In the genomic region with DNA sequence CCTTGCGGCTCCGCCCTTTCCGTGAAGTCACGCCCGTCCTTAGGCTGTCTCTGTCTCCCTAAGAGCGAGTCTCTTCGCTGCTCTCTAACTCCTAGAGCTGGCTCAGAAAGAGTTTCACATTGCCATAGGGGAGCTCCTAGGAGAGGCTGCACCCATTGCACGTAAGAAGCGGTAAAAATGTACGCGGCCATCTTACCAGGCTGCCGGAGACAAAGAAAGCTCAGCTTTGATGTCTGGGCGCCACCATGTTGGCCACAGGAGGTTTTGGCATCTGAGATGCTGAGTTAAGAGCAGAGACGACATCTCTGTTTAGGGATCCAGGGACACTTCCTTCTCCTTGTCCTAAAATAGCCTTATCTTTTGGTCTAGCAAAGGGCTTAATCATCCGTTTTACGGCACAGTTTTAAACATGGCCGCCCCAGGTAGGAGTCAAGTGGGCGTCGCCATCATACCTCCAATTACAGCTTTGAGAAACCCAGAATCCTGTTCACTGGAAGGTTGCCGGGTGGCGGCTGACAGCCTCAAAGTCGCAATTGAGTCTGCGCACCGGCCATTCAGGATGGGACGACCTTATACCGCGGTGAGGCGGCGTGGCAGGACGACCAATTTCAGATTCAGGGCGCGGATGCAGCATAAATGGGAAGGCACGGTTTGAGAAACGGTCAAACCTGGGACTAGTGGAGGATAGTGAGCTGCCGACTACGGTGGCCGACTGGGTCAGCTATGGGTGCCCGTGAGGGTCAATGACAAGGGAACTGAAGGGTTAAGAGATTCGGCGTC, we compare ENCODE assay signal across 8 cellular contexts. TPM values are rescaled to one million over a fixed set of nuclear protein-coding genes. Genes with fewer than 3 reads are reported as not detected.
DNase-seq lines count a peak whose midpoint lies in the region; ATAC-seq lines count a peak whose summit lies in the region.

Gene ZNF793 (plus strand): TSS at position 553 of the 780 bp plus-strand sequence. CDS start 16,501 bp downstream, outside the sequence.

- H3K4me1 ChIP-seq in BLaER1 treated with 17β-estradiol and CSF1 and Interleukin-3, amounts not matched to agents 10 nM and 100 nM = peaks cover 0 to 22% (median 9%) of the 10 kb centered on the region in 10 experiments; a peak in 7 of 20 replicates
- peaks cover 18% of the 10 kb centered on the region for H3K4me1 ChIP-seq in mononuclear cell (ENCODE audit: insufficient read depth, low read length)

- peaks cover 95 to 100% (median 100%) of the 10 kb centered on the region in 11 experiments for H3K9me3 ChIP-seq in BLaER1 treated with 17β-estradiol and CSF1 and Interleukin-3, amounts not matched to agents 10 nM and 100 nM (replicated peaks in 1 of 11)
- peaks cover 6% of the 10 kb centered on the region for H3K9me3 ChIP-seq in mononuclear cell (ENCODE audit: low read depth, low read length)

- DNase-seq in NCI-H524 (lab: John Stamatoyannopoulos, UW) (peak; percentile 83 to 88), epithelial cell of prostate (ENCODE audit: low read depth, low spot score) (peak; percentile 57), LoVo (ENCODE audit: low spot score) (no peak)
- peak; percentile 53 for DNase-seq in activated CD8-positive, alpha-beta memory T cell treated with anti-CD3 and anti-CD28 coated beads, Interleukin-2, amount 50 U/mL, for 24 hours (ENCODE audit: extremely low read depth)
- DNase-seq in stimulated activated CD8-positive, alpha-beta memory T cell treated with anti-CD3 and anti-CD28 coated beads, Interleukin-15, amount 100 ng/mL, for 24 hours (ENCODE audit: low read depth) = peak; percentile 59

- peaks cover 24 to 59% (median 41%) of the 10 kb centered on the region in 11 experiments for H3K36me3 ChIP-seq in BLaER1 treated with 17β-estradiol and CSF1 and Interleukin-3, amounts not matched to agents 10 nM and 100 nM

- H3K4me2 ChIP-seq in BLaER1 treated with 17β-estradiol and CSF1 and Interleukin-3, amounts not matched to agents 10 nM and 100 nM = peak within 1 kb of the TSS; percentile 60 to 76 (median 68)

- H4K20me1 ChIP-seq in BLaER1 treated with 17β-estradiol and CSF1 and Interleukin-3, amounts not matched to agents 10 nM and 100 nM = no peaks in the 10 kb centered on the region

- peak within 1 kb of the TSS; percentile 57 to 72 (median 66) for H3K4me3 ChIP-seq in BLaER1 treated with 17β-estradiol and CSF1 and Interleukin-3, amounts not matched to agents 10 nM and 100 nM
- H3K4me3 ChIP-seq in mononuclear cell (ENCODE audit: low read length) = peak within 1 kb of the TSS; percentile 57

- peak within 1 kb of the TSS; percentile 68 to 94 (median 91) for H3K27ac ChIP-seq in BLaER1 treated with 17β-estradiol and CSF1 and Interleukin-3, amounts not matched to agents 10 nM and 100 nM
- peak within 1 kb of the TSS; percentile 93 for H3K27ac ChIP-seq in epithelial cell of prostate

- ATAC-seq in GM21825 (IDR thresholded peaks at IDR 0.05; ENCODE audit: unreplicated experiment) = peak; percentile 77

- H3K9ac ChIP-seq in BLaER1 treated with 17β-estradiol and CSF1 and Interleukin-3, amounts not matched to agents 10 nM and 100 nM = peak within 1 kb of the TSS; percentile 78 to 91 (median 83)

- no peaks in the 10 kb centered on the region for H3K27me3 ChIP-seq in BLaER1 treated with 17β-estradiol and CSF1 and Interleukin-3, amounts not matched to agents 10 nM and 100 nM
- no peaks in the 10 kb centered on the region for H3K27me3 ChIP-seq in mononuclear cell (ENCODE audit: insufficient read depth, low read length)

RNA-seq across cellular contexts. Expression of gene ZNF793, which starts in this region (rescaled TPM):
- 2.8 TPM for total RNA-seq in mononuclear cell
